15 cellular contexts compared by ENCODE assay signal in genomic region chr13:64817721-64818120, GRCh38.
"Had no signal": no experiment of that assay in that cellular context is flagged by ENCODE, and none has a peak within 500 bp of the region (broad histone marks: within the 10 kb centered on the region; RNA-seq: fewer than 3 reads in every experiment).

No MANE protein-coding gene starts in this region.

- ATAC-seq: activated CD4-positive, CD25-positive, alpha-beta regulatory T cell treated with anti-CD3 and anti-CD28 coated beads, Interleukin-2, amount 50 U/mL, for 24 hours; left ventricle myocardium superior; stimulated activated naive B cell treated with anti-CD40 and anti-IgM and Interleukin-4, amounts not matched to agents 10 μg/mL and 1 μg/mL and 100 μg/mL, for 72 hours had no signal

- DNase-seq: activated naive CD4-positive, alpha-beta T cell treated with anti-CD3 and anti-CD28 coated beads, Interleukin-2, amount 50 U/mL, for 16 hours; activated T-cell treated with anti-CD3 and anti-CD28 coated beads, Interleukin-2, amount 50 U/mL, for 1 hour; amygdala; effector CD8-positive, alpha-beta T cell; head of caudate nucleus; left ventricle myocardium superior; ovary; sigmoid colon; stimulated activated CD4-positive, alpha-beta T cell treated with anti-CD3 and anti-CD28 coated beads, Interleukin-2, amount 100 ng/mL, for 24 hours; stimulated activated naive B cell treated with anti-CD40 and anti-IgM and Interleukin-4, amounts not matched to agents 10 μg/mL and 1 μg/mL and 100 μg/mL, for 72 hours; substantia nigra; T-helper 2 cell had no signal

- H3K27me3 ChIP-seq: cardiac muscle cell, ovary, sigmoid colon had no signal

- H3K4me3 ChIP-seq: cardiac muscle cell, ovary, sigmoid colon had no signal

- H3K4me1 ChIP-seq: sigmoid colon had no signal

- H3K9me3 ChIP-seq: ovary, sigmoid colon had no signal

- H3K36me3 ChIP-seq: cardiac muscle cell, ovary, sigmoid colon had no signal

- H3K27ac ChIP-seq: cardiac muscle cell, epithelial cell of prostate, ovary, sigmoid colon had no signal
